Comparison of ENCODE assay signal across 1 cellular context in the genomic region with DNA sequence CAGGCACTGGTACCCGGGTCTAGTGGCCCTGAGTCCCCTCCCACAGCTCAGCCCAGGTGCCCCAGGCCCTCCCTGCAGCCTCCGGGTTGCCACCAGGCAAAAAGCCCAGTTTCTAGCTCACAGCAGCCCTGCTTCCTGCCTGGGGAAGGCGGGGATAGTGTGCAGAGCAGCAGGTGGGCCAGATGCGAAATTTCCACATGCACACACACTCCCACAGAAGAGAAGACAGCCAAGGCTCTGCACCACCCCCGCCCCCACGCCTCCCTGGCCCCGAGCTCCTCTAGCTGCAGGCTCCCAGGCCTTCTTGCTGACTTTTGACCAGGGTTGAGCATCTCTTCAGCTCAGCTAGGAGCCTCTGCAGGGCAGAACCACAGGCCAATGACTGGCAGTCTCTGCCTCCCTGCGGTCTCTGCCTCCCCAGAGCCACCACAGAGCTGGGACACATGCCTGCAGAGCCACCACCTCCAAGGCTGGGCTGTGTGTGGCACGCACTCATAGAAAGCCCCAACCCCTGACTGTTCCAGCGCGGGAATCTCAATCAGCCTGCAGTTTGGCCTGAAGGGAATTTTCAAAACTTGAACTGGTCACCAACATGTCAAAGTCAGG.
TF ChIP-seq lines count a peak whose summit lies in the region.

No MANE protein-coding gene starts in this region.

TF ChIP-seq in K562, 482 proteins besides CTCF, POLR2A, EP300 and RAD21:
- TF ChIP-seq ZNF699 (CRISPR knock-in tag; IDR thresholded peaks at IDR 0.05; ENCODE audit: insufficient replicate concordance) = no peak
- TF ChIP-seq TFAP4 (CRISPR knock-in tag; IDR thresholded peaks at IDR 0.05; ENCODE audit: borderline replicate concordance) = no peak
- TF ChIP-seq PTBP1 (IDR thresholded peaks at IDR 0.05; ENCODE audit: low read depth, low read length) = no peak
- 0 out of 2 replicates have a peak, but pooled peaks have one; percentile 3 for TF ChIP-seq POLR2G (IDR thresholded peaks at IDR 0.05; ENCODE audit: low read depth, low read length)
